27 cellular contexts compared by ENCODE assay signal in the genomic region with DNA sequence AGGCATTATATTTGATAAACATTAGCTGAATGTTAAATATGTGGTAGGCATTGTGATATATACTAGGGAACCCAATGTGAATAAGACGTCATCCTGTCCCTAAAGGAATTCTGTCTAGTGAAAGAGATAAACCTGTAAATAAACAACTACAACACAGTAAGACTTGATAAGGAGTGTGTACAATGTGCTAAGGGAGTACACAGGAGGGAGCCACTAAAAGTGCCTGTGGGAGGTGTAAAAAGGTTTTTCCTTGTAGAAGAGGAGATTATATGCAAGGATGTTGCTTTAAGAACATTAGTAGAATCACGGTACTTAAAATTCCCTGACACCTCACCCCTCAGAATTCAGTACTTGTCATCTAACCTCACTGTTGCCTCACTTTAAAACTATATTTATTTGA.
"Had no signal": no experiment of that assay in that cellular context is flagged by ENCODE, and none has a peak within 500 bp of the region (broad histone marks: within the 10 kb centered on the region; RNA-seq: fewer than 3 reads in every experiment).

No MANE protein-coding gene starts in this region.

- H3K36me3 ChIP-seq: brain microvascular endothelial cell had no signal

- ATAC-seq: activated CD4-positive, alpha-beta T cell treated with anti-CD3 and anti-CD28 coated beads for 36 hours; activated CD8-positive, alpha-beta memory T cell treated with anti-CD3 and anti-CD28 coated beads, Interleukin-2, amount 10 ng/mL, durations not matched to agents 7 days and 5 days; activated CD8-positive, alpha-beta T cell treated with anti-CD3 and anti-CD28 coated beads, Interleukin-2, amount 10 ng/mL, durations not matched to agents 7 days and 5 days; activated T-helper 17 cell treated with anti-CD3 and anti-CD28 coated beads, Interleukin-2, amount 50 U/mL, for 72 hours; effector memory CD8-positive, alpha-beta T cell had no signal

- H3K4me3 ChIP-seq: coronary artery, dorsolateral prefrontal cortex had no signal

- H3K27ac Mint-ChIP-seq: activated CD4-positive, alpha-beta memory T cell treated with anti-CD3 and anti-CD28 coated beads for 36 hours; activated CD4-positive, alpha-beta T cell treated with anti-CD3 and anti-CD28 coated beads for 36 hours; activated CD4-positive, alpha-beta T cell treated with anti-CD3 and anti-CD28 coated beads, Interleukin-2, amount 10 ng/mL, durations not matched to agents 24 days and 14 days; activated CD8-positive, alpha-beta memory T cell treated with anti-CD3 and anti-CD28 coated beads, Interleukin-2, amount 10 ng/mL, durations not matched to agents 7 days and 5 days; activated CD8-positive, alpha-beta T cell treated with anti-CD3 and anti-CD28 coated beads, Interleukin-2, amount 10 ng/mL, durations not matched to agents 7 days and 5 days; activated naive CD8-positive, alpha-beta T cell; activated T-cell treated with anti-CD3 and anti-CD28 coated beads, Interleukin-2, amount 50 U/mL, for 24 hours; activated T-helper 17 cell treated with anti-CD3 and anti-CD28 coated beads, Interleukin-2, amount 50 U/mL, for 72 hours; dendritic cell treated with granulocyte-macrophage colony-stimulating factor and Interleukin-4, amounts not matched to agents 40 ng/mL and 50 ng/mL, for 4 days had no signal

- H3K4me1 Mint-ChIP-seq: activated CD4-positive, alpha-beta T cell treated with anti-CD3 and anti-CD28 coated beads for 36 hours; activated CD4-positive, alpha-beta T cell treated with anti-CD3 and anti-CD28 coated beads, Interleukin-2, amount 10 ng/mL, durations not matched to agents 24 days and 14 days; activated T-helper 17 cell treated with anti-CD3 and anti-CD28 coated beads, Interleukin-2, amount 50 U/mL, for 72 hours; central memory CD8-positive, alpha-beta T cell had no signal

- H3K27ac ChIP-seq: brain microvascular endothelial cell, coronary artery, dorsolateral prefrontal cortex, epithelial cell of prostate had no signal

- H3K9me3 Mint-ChIP-seq: activated CD4-positive, alpha-beta memory T cell treated with anti-CD3 and anti-CD28 coated beads for 36 hours; activated CD4-positive, alpha-beta T cell treated with anti-CD3 and anti-CD28 coated beads, Interleukin-2, amount 10 ng/mL, durations not matched to agents 24 days and 14 days; activated T-cell treated with anti-CD3 and anti-CD28 coated beads, Interleukin-2, amount 50 U/mL, for 24 hours; activated T-helper 17 cell treated with anti-CD3 and anti-CD28 coated beads, Interleukin-2, amount 50 U/mL, for 72 hours; central memory CD8-positive, alpha-beta T cell; dendritic cell treated with granulocyte-macrophage colony-stimulating factor and Interleukin-4, amounts not matched to agents 40 ng/mL and 50 ng/mL, for 4 days; effector memory CD8-positive, alpha-beta T cell had no signal

- H3K27me3 ChIP-seq: brain microvascular endothelial cell, dorsolateral prefrontal cortex had no signal

- DNase-seq: activated CD4-positive, alpha-beta memory T cell treated with anti-CD3 and anti-CD28 coated beads for 36 hours; activated CD4-positive, alpha-beta T cell treated with anti-CD3 and anti-CD28 coated beads for 36 hours; activated CD4-positive, alpha-beta T cell treated with anti-CD3 and anti-CD28 coated beads, Interleukin-2, amount 10 ng/mL, durations not matched to agents 24 days and 14 days; activated CD4-positive, CD25-positive, alpha-beta regulatory T cell; activated CD4-positive, CD25-positive, alpha-beta regulatory T cell treated with anti-CD3 and anti-CD28 coated beads, Interleukin-2, amount 50 U/mL, for 72 hours; activated CD8-positive, alpha-beta memory T cell treated with anti-CD3 and anti-CD28 coated beads, Interleukin-2, amount 10 ng/mL, durations not matched to agents 7 days and 5 days; activated CD8-positive, alpha-beta memory T cell treated with anti-CD3 and anti-CD28 coated beads, Interleukin-2, amount 50 U/mL, for 4 hours; activated CD8-positive, alpha-beta T cell treated with anti-CD3 and anti-CD28 coated beads, Interleukin-2, amount 10 ng/mL, durations not matched to agents 7 days and 5 days; activated effector memory CD4-positive, alpha-beta T cell treated with Interleukin-2 at 50 U/mL for 16 hours; activated gamma-delta T cell treated with Interleukin-2 at 50 U/mL for 16 hours; activated naive CD4-positive, alpha-beta T cell treated with anti-CD3 and anti-CD28 coated beads, Interleukin-2, amount 50 U/mL, for 16 hours; activated naive CD4-positive, alpha-beta T cell treated with Interleukin-2 at 50 U/mL for 16 hours; activated T-cell treated with anti-CD3 and anti-CD28 coated beads, Interleukin-2, amount 50 U/mL, for 24 hours; amniotic stem cell; anterior cingulate cortex; brain microvascular endothelial cell; dorsolateral prefrontal cortex; effector memory CD8-positive, alpha-beta T cell; foreskin fibroblast; head of caudate nucleus; T-helper 2 cell had no signal

- H3K36me3 Mint-ChIP-seq: activated CD4-positive, alpha-beta memory T cell treated with anti-CD3 and anti-CD28 coated beads for 36 hours; activated CD8-positive, alpha-beta memory T cell treated with anti-CD3 and anti-CD28 coated beads, Interleukin-2, amount 10 ng/mL, durations not matched to agents 7 days and 5 days; activated naive CD8-positive, alpha-beta T cell had no signal

- H3K4me3 Mint-ChIP-seq: activated CD4-positive, alpha-beta memory T cell treated with anti-CD3 and anti-CD28 coated beads for 36 hours; activated CD4-positive, alpha-beta T cell treated with anti-CD3 and anti-CD28 coated beads for 36 hours; activated CD4-positive, alpha-beta T cell treated with anti-CD3 and anti-CD28 coated beads, Interleukin-2, amount 10 ng/mL, durations not matched to agents 24 days and 14 days; activated CD8-positive, alpha-beta memory T cell treated with anti-CD3 and anti-CD28 coated beads, Interleukin-2, amount 10 ng/mL, durations not matched to agents 7 days and 5 days; activated CD8-positive, alpha-beta T cell treated with anti-CD3 and anti-CD28 coated beads, Interleukin-2, amount 10 ng/mL, durations not matched to agents 7 days and 5 days; activated naive CD8-positive, alpha-beta T cell; activated T-cell treated with anti-CD3 and anti-CD28 coated beads, Interleukin-2, amount 50 U/mL, for 24 hours; activated T-helper 17 cell treated with anti-CD3 and anti-CD28 coated beads, Interleukin-2, amount 50 U/mL, for 72 hours; central memory CD8-positive, alpha-beta T cell; dendritic cell treated with granulocyte-macrophage colony-stimulating factor and Interleukin-4, amounts not matched to agents 40 ng/mL and 50 ng/mL, for 4 days; effector memory CD8-positive, alpha-beta T cell had no signal

- H3K27me3 Mint-ChIP-seq: activated CD4-positive, alpha-beta memory T cell treated with anti-CD3 and anti-CD28 coated beads for 36 hours; activated CD4-positive, alpha-beta T cell treated with anti-CD3 and anti-CD28 coated beads for 36 hours; activated CD4-positive, alpha-beta T cell treated with anti-CD3 and anti-CD28 coated beads, Interleukin-2, amount 10 ng/mL, durations not matched to agents 24 days and 14 days; activated CD8-positive, alpha-beta memory T cell treated with anti-CD3 and anti-CD28 coated beads, Interleukin-2, amount 10 ng/mL, durations not matched to agents 7 days and 5 days; activated naive CD8-positive, alpha-beta T cell; activated T-cell treated with anti-CD3 and anti-CD28 coated beads, Interleukin-2, amount 50 U/mL, for 24 hours; activated T-helper 17 cell treated with anti-CD3 and anti-CD28 coated beads, Interleukin-2, amount 50 U/mL, for 72 hours; central memory CD8-positive, alpha-beta T cell; dendritic cell treated with granulocyte-macrophage colony-stimulating factor and Interleukin-4, amounts not matched to agents 40 ng/mL and 50 ng/mL, for 4 days; effector memory CD8-positive, alpha-beta T cell had no signal
